8 cellular contexts compared by ENCODE assay signal in the genomic region with DNA sequence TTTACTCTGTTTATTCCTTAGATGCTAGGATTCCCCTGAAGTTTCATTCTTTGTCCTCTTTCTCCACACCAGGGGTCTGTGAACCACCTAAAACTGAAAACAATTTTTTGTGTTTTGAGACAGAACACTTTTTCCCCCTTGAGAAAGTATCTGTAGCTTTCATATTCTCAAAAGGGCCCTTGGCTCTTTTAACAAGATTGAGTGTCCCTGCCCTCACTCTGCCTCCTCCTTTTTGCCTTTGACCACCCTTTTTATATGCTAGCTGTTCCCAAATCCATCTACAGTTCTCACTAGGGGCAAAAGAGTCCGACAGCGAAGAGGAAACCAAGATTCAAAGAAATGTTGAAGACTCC. TPM values are rescaled to one million over a fixed set of nuclear protein-coding genes. Genes with fewer than 3 reads are reported as not detected.
DNase-seq lines count a peak whose midpoint lies in the region; ATAC-seq, FAIRE-seq and TF ChIP-seq lines count a peak whose summit lies in the region.

No MANE protein-coding gene starts in this region.

- peak; percentile 29 to 50 for DNase-seq in NCI-H526 (lab: John Stamatoyannopoulos, UW)
- DNase-seq in NCI-H526 treated with DMSO at 0.1 percent for 48 hours (lab: John Stamatoyannopoulos, UW) = no peak
- no peak for DNase-seq in activated naive CD4-positive, alpha-beta T cell treated with anti-CD3 and anti-CD28 coated beads, Interleukin-2, amount 50 U/mL, for 72 hours (ENCODE audit: low spot score in 2 of 2)
- DNase-seq in D721Med (ENCODE audit: insufficient read length, low spot score) = no peak
- no peak for DNase-seq in GM13976 (ENCODE audit: low spot score)

- H3K9me3 ChIP-seq in iPS-18c (ENCODE audit: control insufficient read depth, insufficient read depth, low read length) = peaks cover 2% of the 10 kb centered on the region
- H3K9me3 ChIP-seq in stomach smooth muscle (ENCODE audit: control insufficient read depth in 2 of 2, low read length in 2 of 2) = no peaks in the 10 kb centered on the region

- peaks cover 19 to 25% of the 10 kb centered on the region in 2 donors for H3K36me3 Mint-ChIP-seq in activated naive CD4-positive, alpha-beta T cell treated with anti-CD3 and anti-CD28 coated beads, Interleukin-2, amount 50 U/mL, for 72 hours

- H3K9ac ChIP-seq in stomach smooth muscle (ENCODE audit: low read length in 2 of 2) = peak overlapping the region; percentile 77 to 86

- ATAC-seq in activated naive CD4-positive, alpha-beta T cell treated with anti-CD3 and anti-CD28 coated beads, Interleukin-2, amount 50 U/mL, for 72 hours = no peak
- no peak for ATAC-seq in HG03378 (IDR thresholded peaks at IDR 0.05; ENCODE audit: unreplicated experiment)

- H3K27me3 ChIP-seq in stomach smooth muscle (ENCODE audit: control insufficient read depth in 1 of 2, insufficient read depth in 2 of 2, low read length in 2 of 2) = no peaks in the 10 kb centered on the region

- in situ Hi-C loops in GM13976 (cut with MboI; ENCODE audit: low sequenced_read_pairs, unreplicated experiment) = no loop called here

- FAIRE-seq in D721Med (lab: Jason Lieb, UNC) = no peak

- no peaks in the 10 kb centered on the region for H3K36me3 ChIP-seq in stomach smooth muscle (ENCODE audit: control insufficient read depth in 2 of 2, insufficient read depth in 2 of 2, low read length in 2 of 2)

- H3K9me3 Mint-ChIP-seq in activated naive CD4-positive, alpha-beta T cell treated with anti-CD3 and anti-CD28 coated beads, Interleukin-2, amount 50 U/mL, for 72 hours = peaks cover 0 to 8% of the 10 kb centered on the region in 2 donors

- peaks cover 6% of the 10 kb centered on the region for H3K4me1 ChIP-seq in stomach smooth muscle (ENCODE audit: control insufficient read depth, insufficient read depth, low read length)

- TF ChIP-seq CTCF in D721Med (IDR thresholded peaks at IDR 0.05; ENCODE audit: insufficient read depth, missing control alignments) (no peak), GM13976 (IDR thresholded peaks at IDR 0.05; ENCODE audit: borderline replicate concordance, control extremely low read depth, extremely low read depth, insufficient read depth, missing control alignments) (no peak)

- peak overlapping the region; percentile 92 for H3K27ac ChIP-seq in stomach smooth muscle (ENCODE audit: low read length)

- peak overlapping the region; percentile 81 to 89 for H3K27ac Mint-ChIP-seq in activated naive CD4-positive, alpha-beta T cell treated with anti-CD3 and anti-CD28 coated beads, Interleukin-2, amount 50 U/mL, for 72 hours

- H3K4me3 ChIP-seq in iPS-18c (ENCODE audit: insufficient read depth, low read depth, low read length) (peak overlapping the region; percentile 61), stomach smooth muscle (ENCODE audit: low read length in 2 of 2) (peak overlapping the region; percentile 85 to 87)

RNA-seq across cellular contexts. Expression of a gene that starts 0.9 kb away (rescaled TPM):
- 10 to 100 TPM; 22.0 to 39.7 TPM for total RNA-seq in activated naive CD4-positive, alpha-beta T cell treated with anti-CD3 and anti-CD28 coated beads, Interleukin-2, amount 50 U/mL, for 72 hours

Comparison
In these comparisons a context has a peak if more than half of its experiments do, and no peak if none do; other contexts are left out.
1. DNase-seq: peak in NCI-H526 (2 of 2); none in NCI-H526 treated with DMSO at 0.1 percent for 48 hours (single experiment), activated naive CD4-positive, alpha-beta T cell treated with anti-CD3 and anti-CD28 coated beads, Interleukin-2, amount 50 U/mL, for 72 hours (0 of 2), D721Med (single experiment) and GM13976 (single experiment).